Comparison of ENCODE assay signal across 1 cellular context in genomic region chrX:130179579-130180215, GRCh38.
TF ChIP-seq lines count a peak whose summit lies in the region.

No MANE protein-coding gene starts in this region.

TF ChIP-seq in K562, 482 proteins besides CTCF, POLR2A, EP300 and RAD21 (continued from another document and continues in another):
- TF ChIP-seq, protein P1, sequence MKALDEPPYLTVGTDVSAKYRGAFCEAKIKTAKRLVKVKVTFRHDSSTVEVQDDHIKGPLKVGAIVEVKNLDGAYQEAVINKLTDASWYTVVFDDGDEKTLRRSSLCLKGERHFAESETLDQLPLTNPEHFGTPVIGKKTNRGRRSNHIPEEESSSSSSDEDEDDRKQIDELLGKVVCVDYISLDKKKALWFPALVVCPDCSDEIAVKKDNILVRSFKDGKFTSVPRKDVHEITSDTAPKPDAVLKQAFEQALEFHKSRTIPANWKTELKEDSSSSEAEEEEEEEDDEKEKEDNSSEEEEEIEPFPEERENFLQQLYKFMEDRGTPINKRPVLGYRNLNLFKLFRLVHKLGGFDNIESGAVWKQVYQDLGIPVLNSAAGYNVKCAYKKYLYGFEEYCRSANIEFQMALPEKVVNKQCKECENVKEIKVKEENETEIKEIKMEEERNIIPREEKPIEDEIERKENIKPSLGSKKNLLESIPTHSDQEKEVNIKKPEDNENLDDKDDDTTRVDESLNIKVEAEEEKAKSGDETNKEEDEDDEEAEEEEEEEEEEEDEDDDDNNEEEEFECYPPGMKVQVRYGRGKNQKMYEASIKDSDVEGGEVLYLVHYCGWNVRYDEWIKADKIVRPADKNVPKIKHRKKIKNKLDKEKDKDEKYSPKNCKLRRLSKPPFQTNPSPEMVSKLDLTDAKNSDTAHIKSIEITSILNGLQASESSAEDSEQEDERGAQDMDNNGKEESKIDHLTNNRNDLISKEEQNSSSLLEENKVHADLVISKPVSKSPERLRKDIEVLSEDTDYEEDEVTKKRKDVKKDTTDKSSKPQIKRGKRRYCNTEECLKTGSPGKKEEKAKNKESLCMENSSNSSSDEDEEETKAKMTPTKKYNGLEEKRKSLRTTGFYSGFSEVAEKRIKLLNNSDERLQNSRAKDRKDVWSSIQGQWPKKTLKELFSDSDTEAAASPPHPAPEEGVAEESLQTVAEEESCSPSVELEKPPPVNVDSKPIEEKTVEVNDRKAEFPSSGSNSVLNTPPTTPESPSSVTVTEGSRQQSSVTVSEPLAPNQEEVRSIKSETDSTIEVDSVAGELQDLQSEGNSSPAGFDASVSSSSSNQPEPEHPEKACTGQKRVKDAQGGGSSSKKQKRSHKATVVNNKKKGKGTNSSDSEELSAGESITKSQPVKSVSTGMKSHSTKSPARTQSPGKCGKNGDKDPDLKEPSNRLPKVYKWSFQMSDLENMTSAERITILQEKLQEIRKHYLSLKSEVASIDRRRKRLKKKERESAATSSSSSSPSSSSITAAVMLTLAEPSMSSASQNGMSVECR (CRISPR knock-in tag; IDR thresholded peaks at IDR 0.05), result no peak
- no peak for TF ChIP-seq TCFL5 (CRISPR knock-in tag; conservative IDR thresholded peaks at IDR 0.05)
- no peak for TF ChIP-seq XRCC3 (IDR thresholded peaks at IDR 0.05)
- TF ChIP-seq NFXL1 (CRISPR knock-in tag; IDR thresholded peaks at IDR 0.05), result no peak
- TF ChIP-seq ZNF75A (CRISPR knock-in tag; IDR thresholded peaks at IDR 0.05), result no peak
- TF ChIP-seq ZBTB43 (CRISPR knock-in tag; IDR thresholded peaks at IDR 0.05), result no peak
- no peak for TF ChIP-seq ZNF347 (CRISPR knock-in tag; IDR thresholded peaks at IDR 0.05; ENCODE audit: low read depth)
- TF ChIP-seq L3MBTL2 (IDR thresholded peaks at IDR 0.05), result no peak
- no peak for TF ChIP-seq REST (CRISPR knock-in tag; IDR thresholded peaks at IDR 0.05; ENCODE audit: low read depth)
- no peak for TF ChIP-seq RBFOX2 (IDR thresholded peaks at IDR 0.05; ENCODE audit: low read depth, low read length)
- no peak for TF ChIP-seq KLF10 (CRISPR knock-in tag; IDR thresholded peaks at IDR 0.05)
- no peak for TF ChIP-seq MYBL2 (IDR thresholded peaks at IDR 0.05; ENCODE audit: low read depth)
- TF ChIP-seq MYBL2 (CRISPR knock-in tag; IDR thresholded peaks at IDR 0.05; ENCODE audit: borderline replicate concordance), result no peak
- no peak for TF ChIP-seq CBX8 (IDR thresholded peaks at IDR 0.05; ENCODE audit: borderline replicate concordance, extremely low read depth, low read depth, low read length, poor library complexity, severe bottlenecking)
- TF ChIP-seq KDM5B (IDR thresholded peaks at IDR 0.05; ENCODE audit: insufficient replicate concordance, low read depth, low read length), result no peak
- peak in 1 of 2 experiments; percentile 84; a peak in 1 of 4 replicates for TF ChIP-seq NONO (IDR thresholded peaks at IDR 0.05; ENCODE audit: low read depth in 2 of 2, low read length in 1 of 2)
- no peak for TF ChIP-seq ZNF12 (CRISPR knock-in tag; IDR thresholded peaks at IDR 0.05)
- no peak for TF ChIP-seq NUFIP1 (IDR thresholded peaks at IDR 0.05; ENCODE audit: partially characterized antibody)
- TF ChIP-seq, protein P2, sequence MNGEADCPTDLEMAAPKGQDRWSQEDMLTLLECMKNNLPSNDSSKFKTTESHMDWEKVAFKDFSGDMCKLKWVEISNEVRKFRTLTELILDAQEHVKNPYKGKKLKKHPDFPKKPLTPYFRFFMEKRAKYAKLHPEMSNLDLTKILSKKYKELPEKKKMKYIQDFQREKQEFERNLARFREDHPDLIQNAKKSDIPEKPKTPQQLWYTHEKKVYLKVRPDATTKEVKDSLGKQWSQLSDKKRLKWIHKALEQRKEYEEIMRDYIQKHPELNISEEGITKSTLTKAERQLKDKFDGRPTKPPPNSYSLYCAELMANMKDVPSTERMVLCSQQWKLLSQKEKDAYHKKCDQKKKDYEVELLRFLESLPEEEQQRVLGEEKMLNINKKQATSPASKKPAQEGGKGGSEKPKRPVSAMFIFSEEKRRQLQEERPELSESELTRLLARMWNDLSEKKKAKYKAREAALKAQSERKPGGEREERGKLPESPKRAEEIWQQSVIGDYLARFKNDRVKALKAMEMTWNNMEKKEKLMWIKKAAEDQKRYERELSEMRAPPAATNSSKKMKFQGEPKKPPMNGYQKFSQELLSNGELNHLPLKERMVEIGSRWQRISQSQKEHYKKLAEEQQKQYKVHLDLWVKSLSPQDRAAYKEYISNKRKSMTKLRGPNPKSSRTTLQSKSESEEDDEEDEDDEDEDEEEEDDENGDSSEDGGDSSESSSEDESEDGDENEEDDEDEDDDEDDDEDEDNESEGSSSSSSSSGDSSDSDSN (IDR thresholded peaks at IDR 0.05; ENCODE audit: borderline replicate concordance in 1 of 2, low read depth in 2 of 2, low read length in 2 of 2), result no peak
- no peak for TF ChIP-seq PURB (CRISPR knock-in tag; IDR thresholded peaks at IDR 0.05; ENCODE audit: low read depth)
- TF ChIP-seq, protein P3, sequence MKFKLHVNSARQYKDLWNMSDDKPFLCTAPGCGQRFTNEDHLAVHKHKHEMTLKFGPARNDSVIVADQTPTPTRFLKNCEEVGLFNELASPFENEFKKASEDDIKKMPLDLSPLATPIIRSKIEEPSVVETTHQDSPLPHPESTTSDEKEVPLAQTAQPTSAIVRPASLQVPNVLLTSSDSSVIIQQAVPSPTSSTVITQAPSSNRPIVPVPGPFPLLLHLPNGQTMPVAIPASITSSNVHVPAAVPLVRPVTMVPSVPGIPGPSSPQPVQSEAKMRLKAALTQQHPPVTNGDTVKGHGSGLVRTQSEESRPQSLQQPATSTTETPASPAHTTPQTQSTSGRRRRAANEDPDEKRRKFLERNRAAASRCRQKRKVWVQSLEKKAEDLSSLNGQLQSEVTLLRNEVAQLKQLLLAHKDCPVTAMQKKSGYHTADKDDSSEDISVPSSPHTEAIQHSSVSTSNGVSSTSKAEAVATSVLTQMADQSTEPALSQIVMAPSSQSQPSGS (CRISPR knock-in tag; IDR thresholded peaks at IDR 0.05), result no peak
- no peak for TF ChIP-seq ATF1 (CRISPR knock-in tag; IDR thresholded peaks at IDR 0.05)
- peak; percentile 95 for TF ChIP-seq ATF1 (tag; IDR thresholded peaks at IDR 0.05)
- TF ChIP-seq ZNF263 (CRISPR knock-in tag; IDR thresholded peaks at IDR 0.05; ENCODE audit: borderline replicate concordance), result no peak
- 0 out of 2 replicates have a peak, but pooled peaks have one; percentile 61 for TF ChIP-seq DNMT1 (IDR thresholded peaks at IDR 0.05)
- TF ChIP-seq PCBP1 (IDR thresholded peaks at IDR 0.05; ENCODE audit: low read depth, low read length, poor library complexity, severe bottlenecking), result no peak
- no peak for TF ChIP-seq TAF7 (tag; IDR thresholded peaks at IDR 0.05)
- TF ChIP-seq ZNF41 (CRISPR knock-in tag; conservative IDR thresholded peaks at IDR 0.05), result no peak
- no peak for TF ChIP-seq RB1 (IDR thresholded peaks at IDR 0.05; ENCODE audit: low read depth)
- TF ChIP-seq MBD1 (CRISPR knock-in tag; IDR thresholded peaks at IDR 0.05), result no peak
- TF ChIP-seq HEY1 (CRISPR knock-in tag; IDR thresholded peaks at IDR 0.05; ENCODE audit: borderline replicate concordance), result no peak
- TF ChIP-seq JUND (IDR thresholded peaks at IDR 0.05; ENCODE audit: borderline replicate concordance, low read depth, low read length), result peak; percentile 90
- peak; percentile 78; the same call in 2 of the 3 replicates for TF ChIP-seq JUND (tag; IDR thresholded peaks at IDR 0.05; ENCODE audit: borderline replicate concordance, low read depth, low read length)
- TF ChIP-seq CCAR2 (IDR thresholded peaks at IDR 0.05; ENCODE audit: low read depth, low read length), result no peak
- TF ChIP-seq TOE1 (IDR thresholded peaks at IDR 0.05; ENCODE audit: borderline replicate concordance), result 0 out of 2 replicates have a peak, but pooled peaks have one; percentile 62
- no peak for TF ChIP-seq TOE1 (CRISPR knock-in tag; IDR thresholded peaks at IDR 0.05; ENCODE audit: borderline replicate concordance, low read depth)
- no peak for TF ChIP-seq ZNF512 (tag; IDR thresholded peaks at IDR 0.05)
- TF ChIP-seq MTA1 (IDR thresholded peaks at IDR 0.05; ENCODE audit: borderline replicate concordance), result peak; percentile 80; the same call in 1 of the 2 replicates
- TF ChIP-seq, protein P4, sequence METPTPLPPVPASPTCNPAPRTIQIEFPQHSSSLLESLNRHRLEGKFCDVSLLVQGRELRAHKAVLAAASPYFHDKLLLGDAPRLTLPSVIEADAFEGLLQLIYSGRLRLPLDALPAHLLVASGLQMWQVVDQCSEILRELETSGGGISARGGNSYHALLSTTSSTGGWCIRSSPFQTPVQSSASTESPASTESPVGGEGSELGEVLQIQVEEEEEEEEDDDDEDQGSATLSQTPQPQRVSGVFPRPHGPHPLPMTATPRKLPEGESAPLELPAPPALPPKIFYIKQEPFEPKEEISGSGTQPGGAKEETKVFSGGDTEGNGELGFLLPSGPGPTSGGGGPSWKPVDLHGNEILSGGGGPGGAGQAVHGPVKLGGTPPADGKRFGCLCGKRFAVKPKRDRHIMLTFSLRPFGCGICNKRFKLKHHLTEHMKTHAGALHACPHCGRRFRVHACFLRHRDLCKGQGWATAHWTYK (CRISPR knock-in tag; IDR thresholded peaks at IDR 0.05), result 0 out of 2 replicates have a peak, but pooled peaks have one; percentile 30
